14 cellular contexts compared by ENCODE assay signal in genomic region chr11:67656278-67656922, GRCh38. TPM values are rescaled to one million over a fixed set of nuclear protein-coding genes. Genes with fewer than 3 reads are reported as not detected.
A peak's percentile ranks its signal among the peaks of the same experiment; 100 is the strongest.
DNase-seq lines count a peak whose midpoint lies in the region; ATAC-seq and TF ChIP-seq lines count a peak whose summit lies in the region.
"Had no signal": no experiment of that assay in that cellular context is flagged by ENCODE, and none has a peak within 500 bp of the region (broad histone marks: within the 10 kb centered on the region; RNA-seq: fewer than 3 reads in every experiment).

No MANE protein-coding gene starts in this region.

- no peak overlapping the region for H3K27ac ChIP-seq in HEK293 (ENCODE audit: extremely low read depth, low read depth, low read length)
- no peak overlapping the region for H3K27ac ChIP-seq in thyroid gland
- H3K27ac ChIP-seq: SK-N-MC had no signal

- ATAC-seq in esophagus mucosa: peak; percentile 78

- POLR2A ChIA-PET in HEK293 (lab: Yijun Ruan, JAX): no interaction called here

- TF ChIP-seq CTCF in HEK293 (tag by site-specific recombination; IDR thresholded peaks at IDR 0.05) (no peak), thyroid gland (IDR thresholded peaks at IDR 0.05) (no peak)

- 94 to 96% methylated on average over 4 of the region's 4 CpGs for WGBS in thyroid gland, 2 donors

- TF ChIP-seq POLR2A in thyroid gland (IDR thresholded peaks at IDR 0.05): no peak

- DNase-seq in COLO829 (ENCODE audit: low spot score) (peak; percentile 18), SKM-1 treated with dmso at 0.1 percent for 144 hours (lab: John Stamatoyannopoulos, UW; ENCODE audit: unreplicated experiment) (peak; percentile 72), ACHN (no peak), SW 1271 (lab: John Stamatoyannopoulos, UW) (no peak), NCI-H2227 treated with DMSO at 0.1 percent for 48 hours (lab: John Stamatoyannopoulos, UW) (no peak), thyroid gland (no peak)
- DNase-seq: activated CD4-positive, alpha-beta T cell treated with anti-CD3 and anti-CD28 coated beads, Interleukin-2, amount 10 ng/mL, durations not matched to agents 7 days and 5 days; C1 segment of cervical spinal cord; immature natural killer cell; NCI-H1417 treated with DMSO at 0.1 percent for 48 hours had no signal

- H3K4me3 ChIP-seq in HEK293 (ENCODE audit: low read depth, low read length) (no peak overlapping the region), thyroid gland (replicated peaks in 1 of 3) (no peak overlapping the region)
- H3K4me3 ChIP-seq: SK-N-MC had no signal

- H3K27me3 ChIP-seq in thyroid gland: no peaks in the 10 kb centered on the region

- CTCF ChIA-PET in HEK293 (lab: Yijun Ruan, JAX): interaction anchor here (0.6 to 1.3 kb wide), 7 partner anchors 9 to 413 kb away, joined by 3 read pairs; no protein-coding TSS in a partner anchor

- intact Hi-C loops in thyroid gland (cut with DNase I): no loop called here

- H3K36me3 ChIP-seq in HEK293 (ENCODE audit: control insufficient read depth in 2 of 2, insufficient read depth in 1 of 2, low read length in 2 of 2) (no peaks in the 10 kb centered on the region), thyroid gland (no peaks in the 10 kb centered on the region)

- H3K9me3 ChIP-seq in HEK293 (ENCODE audit: control insufficient read depth, insufficient read depth, low read depth, low read length): no peaks in the 10 kb centered on the region
- H3K9me3 ChIP-seq in thyroid gland: no peaks in the 10 kb centered on the region

- in situ Hi-C loops in ACHN (cut with HindIII; ENCODE audit: low pct_ligation_motif_present, low pct_unique_long_range_greater_than_20kb, low sequenced_read_pairs): no loop called here

- no peaks in the 10 kb centered on the region for H3K4me1 ChIP-seq in HEK293 (ENCODE audit: control insufficient read depth, insufficient read depth, low read length)
- H3K4me1 ChIP-seq in thyroid gland: no peaks in the 10 kb centered on the region

TF ChIP-seq in HEK293, 187 proteins besides CTCF, POLR2A, EP300 and RAD21:
- TF ChIP-seq ZBTB1 (tag by site-specific recombination; IDR thresholded peaks at IDR 0.05) (no peak), ZNF48 (tag by site-specific recombination; IDR thresholded peaks at IDR 0.05) (no peak), WT1 (tag by site-specific recombination; IDR thresholded peaks at IDR 0.05) (no peak), KLF16 (tag by site-specific recombination; IDR thresholded peaks at IDR 0.05) (no peak), ZNF138 (tag by site-specific recombination; IDR thresholded peaks at IDR 0.05; ENCODE audit: borderline replicate concordance) (no peak), ZNF558 (tag by site-specific recombination; IDR thresholded peaks at IDR 0.05) (0 out of 2 replicates have a peak, but pooled peaks have one; percentile 39), ZNF433 (tag by site-specific recombination; IDR thresholded peaks at IDR 0.05; ENCODE audit: low read depth) (no peak), ZBTB44 (tag by site-specific recombination; IDR thresholded peaks at IDR 0.05) (no peak), ZNF549 (tag by site-specific recombination; IDR thresholded peaks at IDR 0.05) (peak; percentile 63; the same call in 1 of the 2 replicates), ZNF776 (tag by site-specific recombination; IDR thresholded peaks at IDR 0.05; ENCODE audit: borderline replicate concordance) (no peak), SETDB1 (IDR thresholded peaks at IDR 0.05; ENCODE audit: insufficient read length, low read length) (peak; percentile 98), TRIM28 (IDR thresholded peaks at IDR 0.05; ENCODE audit: borderline replicate concordance, low read length) (peak; percentile 96), ZSCAN30 (tag by site-specific recombination; IDR thresholded peaks at IDR 0.05) (no peak), ZNF600 (tag by site-specific recombination; IDR thresholded peaks at IDR 0.05) (no peak), ZBTB6 (tag by site-specific recombination; IDR thresholded peaks at IDR 0.05) (no peak)
TF ChIP-seq in HEK293: peak in this region for 4.

RNA-seq across cellular contexts. Expression of gene ACY3, which starts 5.9 kb away (rescaled TPM):
- total RNA-seq in esophagus mucosa: 0.20 TPM
- total RNA-seq in thyroid gland: not detected

RNA-seq across cellular contexts. Expression of gene TBX10, which starts 16.8 kb away (rescaled TPM):
- total RNA-seq in esophagus mucosa: not detected
- total RNA-seq in thyroid gland: not detected
- total RNA-seq: activated CD4-positive, alpha-beta T cell treated with anti-CD3 and anti-CD28 coated beads, Interleukin-2, amount 10 ng/mL, durations not matched to agents 7 days and 5 days; cerebellum had no signal

RNA-seq across cellular contexts. Expression of gene ALDH3B2, which starts 18.0 kb away (rescaled TPM):
- 206 TPM for total RNA-seq in esophagus mucosa
- 1 to 10 TPM in 1 of 4 donors, not detected in 3; 1.3 TPM for total RNA-seq in thyroid gland
- total RNA-seq: activated CD4-positive, alpha-beta T cell treated with anti-CD3 and anti-CD28 coated beads, Interleukin-2, amount 10 ng/mL, durations not matched to agents 7 days and 5 days; cerebellum had no signal

RNA-seq across cellular contexts. Expression of gene NUDT8, which starts 26.7 kb away (rescaled TPM):
- total RNA-seq in esophagus mucosa (56.0 TPM), thyroid gland (10 to 100 TPM; 16.7 to 67.7 (median 51.1) TPM)

RNA-seq across cellular contexts. Expression of gene NDUFV1, which starts 49.7 kb away (rescaled TPM):
- total RNA-seq in esophagus mucosa: 140 TPM
- 100 to 1,000 TPM; 323 to 401 (median 356) TPM for total RNA-seq in thyroid gland

Comparison
In these comparisons a context has a peak if more than half of its experiments do, and no peak if none do; other contexts are left out.
1. DNase-seq: peak in COLO829 (single experiment) and SKM-1 treated with dmso at 0.1 percent for 144 hours (single experiment); none in ACHN (single experiment), SW 1271 (0 of 2), NCI-H2227 treated with DMSO at 0.1 percent for 48 hours (single experiment) and thyroid gland (0 of 2).
2. RNA of gene ALDH3B2, which starts 18.0 kb away (total RNA-seq): 206 TPM in esophagus mucosa (single experiment); 1.3 TPM in thyroid gland; every median in the first group is over 10 times any median in the second.